8 cellular contexts compared by ENCODE assay signal in genomic region chr7:36366005-36366583, GRCh38. TPM values are rescaled to one million over a fixed set of nuclear protein-coding genes. Genes with fewer than 3 reads are reported as not detected.
DNase-seq lines count a peak whose midpoint lies in the region; ATAC-seq and TF ChIP-seq lines count a peak whose summit lies in the region.
"Had no signal": no experiment of that assay in that cellular context is flagged by ENCODE, and none has a peak within 500 bp of the region (broad histone marks: within the 10 kb centered on the region; RNA-seq: fewer than 3 reads in every experiment).

No MANE protein-coding gene starts in this region.

- no peak for ATAC-seq in T-helper 17 cell

- H3K4me1 ChIP-seq in HEK293 (ENCODE audit: control insufficient read depth, insufficient read depth, low read length) (0 out of 2 replicates have a peak, but pooled peaks cover 4% of the 10 kb centered on the region), skeletal muscle satellite cell (ENCODE audit: control insufficient read depth, insufficient read depth, low read length) (peaks cover 6% of the 10 kb centered on the region)

- no peaks in the 10 kb centered on the region for H3K4me1 Mint-ChIP-seq in T-helper 17 cell

- no peaks in the 10 kb centered on the region for H3K27me3 Mint-ChIP-seq in T-helper 17 cell

- H3K27ac Mint-ChIP-seq in T-helper 17 cell: no peak overlapping the region

- POLR2A ChIA-PET in HEK293 (lab: Yijun Ruan, JAX): interaction anchor here (1.1 to 2.0 kb wide), 3 partner anchors 22 to 27 kb away, joined by 3 to 15 read pairs (median 8); partner anchors contain the start of gene ANLN

- H3K4me3 ChIP-seq in HEK293 (ENCODE audit: low read depth, low read length): peak overlapping the region; percentile 84
- H3K4me3 ChIP-seq in fibroblast of the aortic adventitia (ENCODE audit: low read depth, low read length): peak overlapping the region; percentile 86
- H3K4me3 ChIP-seq in skeletal muscle satellite cell (ENCODE audit: low read length): peak overlapping the region; percentile 86

- CTCF ChIA-PET in HEK293 (lab: Yijun Ruan, JAX): interaction anchor here (0.6 to 2.8 kb wide), 6 partner anchors 8 to 75 kb away, joined by 3 to 26 read pairs (median 3); partner anchors contain the start of gene ANLN

- H3K9ac ChIP-seq in skeletal muscle satellite cell (ENCODE audit: low read depth, low read length): no peak overlapping the region

- DNase-seq in T-helper 17 cell (no peak), fibroblast of the aortic adventitia (ENCODE audit: low read depth) (no peak), medulla oblongata (ENCODE audit: extremely low spot score) (no peak), NCI-H1436 (lab: John Stamatoyannopoulos, UW) (no peak), HT-29 (ENCODE audit: low spot score) (no peak)
- DNase-seq: NCI-H1048 had no signal

- H3K4me2 ChIP-seq in skeletal muscle satellite cell (ENCODE audit: low read length): peak overlapping the region; percentile 92

- no peaks in the 10 kb centered on the region for H3K9me3 ChIP-seq in HEK293 (ENCODE audit: control insufficient read depth, insufficient read depth, low read depth, low read length)
- no peaks in the 10 kb centered on the region for H3K9me3 ChIP-seq in T-helper 17 cell (ENCODE audit: control insufficient read depth, low read length, poor library complexity, severe bottlenecking)
- H3K9me3 ChIP-seq in skeletal muscle satellite cell (replicated peaks; ENCODE audit: low read length): no peaks in the 10 kb centered on the region

- peaks cover 2% of the 10 kb centered on the region for H3K36me3 Mint-ChIP-seq in T-helper 17 cell (ENCODE audit: low read depth)

- peaks cover 20% of the 10 kb centered on the region for H3K27me3 ChIP-seq in skeletal muscle satellite cell (ENCODE audit: control insufficient read depth, insufficient read depth, low read length)

- no peak overlapping the region; the same call in 1 of the 2 replicates for H3K27ac ChIP-seq in HEK293 (ENCODE audit: extremely low read depth, low read depth, low read length)

- TF ChIP-seq CTCF in HEK293 (tag by site-specific recombination; IDR thresholded peaks at IDR 0.05): no peak
- TF ChIP-seq CTCF in fibroblast of the aortic adventitia (IDR thresholded peaks at IDR 0.05; ENCODE audit: insufficient read depth, low read length): no peak

- peaks cover 0 to 3% of the 10 kb centered on the region in 2 experiments; a peak in 1 of 3 replicates for H3K36me3 ChIP-seq in HEK293 (ENCODE audit: control insufficient read depth in 2 of 2, insufficient read depth in 1 of 2, low read length in 2 of 2)
- H3K36me3 ChIP-seq in skeletal muscle satellite cell (ENCODE audit: insufficient read depth, low read length): no peaks in the 10 kb centered on the region

- H3K4me3 Mint-ChIP-seq in T-helper 17 cell: peak overlapping the region; percentile 87

TF ChIP-seq in HEK293, 187 proteins besides CTCF, POLR2A, EP300 and RAD21:
- TF ChIP-seq PRDM10 (tag by site-specific recombination; IDR thresholded peaks at IDR 0.05) (peak; percentile 66), TRIM28 (IDR thresholded peaks at IDR 0.05; ENCODE audit: borderline replicate concordance, low read length) (no peak), ZNF335 (tag by site-specific recombination; conservative IDR thresholded peaks at IDR 0.05) (0 out of 2 replicates have a peak, but pooled peaks have one; percentile 15)

RNA-seq across cellular contexts. Expression of gene ANLN, which starts 23.6 kb away (rescaled TPM):
- total RNA-seq in T-helper 17 cell (under 1 TPM; 0.39 to 0.52 TPM), fibroblast of the aortic adventitia (ENCODE audit: low replicate concordance) (9.1 and 171 TPM in 2 replicates)
- 69.7 and 115 TPM in 2 replicates for total RNA-seq in skeletal muscle satellite cell (2012; rRNA removed)
- total RNA-seq in HT-29 (2014; rRNA removed; shearing (Covaris generic)): 46.3 and 50.2 TPM in 2 replicates
